1 cellular context compared by ENCODE assay signal in genomic region chr7:140176811-140177702, GRCh38.
TF ChIP-seq lines count a peak whose summit lies in the region.

Gene KDM7A (minus strand): TSS chr7:140176983. CDS start chr7:140176937, 46 bp downstream.

TF ChIP-seq in HepG2, 621 proteins besides CTCF, POLR2A, EP300 and RAD21 (continued from another document and continues in another):
- TF ChIP-seq PRDM15 (CRISPR knock-in tag; IDR thresholded peaks at IDR 0.05) = 0 out of 2 replicates have a peak, but pooled peaks have one; percentile 31
- TF ChIP-seq ZEB1 (IDR thresholded peaks at IDR 0.05; ENCODE audit: insufficient replicate concordance, low read depth) = peak; percentile 57
- peak; percentile 73 for TF ChIP-seq YEATS4 (CRISPR knock-in tag; IDR thresholded peaks at IDR 0.05; ENCODE audit: borderline replicate concordance)
- TF ChIP-seq WIZ (CRISPR knock-in tag; IDR thresholded peaks at IDR 0.05) = no peak
- TF ChIP-seq MBNL3 (CRISPR knock-in tag; conservative IDR thresholded peaks at IDR 0.05) = no peak
- peak; percentile 78; the same call in 1 of the 2 replicates for TF ChIP-seq ZNF232 (CRISPR knock-in tag; IDR thresholded peaks at IDR 0.05; ENCODE audit: borderline replicate concordance)
- 0 out of 2 replicates have a peak, but pooled peaks have one; percentile 79 for TF ChIP-seq SRY (CRISPR knock-in tag; IDR thresholded peaks at IDR 0.05)
- TF ChIP-seq PCBP1 (IDR thresholded peaks at IDR 0.05; ENCODE audit: borderline replicate concordance, low read depth, low read length) = 0 out of 2 replicates have a peak, but pooled peaks have one; percentile 23
- TF ChIP-seq HOXA3 (CRISPR knock-in tag; IDR thresholded peaks at IDR 0.05) = peak; percentile 79
- no peak for TF ChIP-seq CBX2 (IDR thresholded peaks at IDR 0.05; ENCODE audit: low read depth, low read length)
- 0 out of 2 replicates have a peak, but pooled peaks have one; percentile 63 for TF ChIP-seq CBX2 (CRISPR knock-in tag; IDR thresholded peaks at IDR 0.05; ENCODE audit: low read depth)
- 0 out of 2 replicates have a peak, but pooled peaks have one; percentile 49 for TF ChIP-seq GLI4 (CRISPR knock-in tag; IDR thresholded peaks at IDR 0.05; ENCODE audit: borderline replicate concordance)
- peak; percentile 48; the same call in 1 of the 2 replicates for TF ChIP-seq MEIS2 (CRISPR knock-in tag; IDR thresholded peaks at IDR 0.05)
- peak; percentile 59; the same call in 1 of the 2 replicates for TF ChIP-seq ZNF788 (CRISPR knock-in tag; IDR thresholded peaks at IDR 0.05; ENCODE audit: borderline replicate concordance)
- peak; percentile 37; the same call in 1 of the 2 replicates for TF ChIP-seq KDM2A (CRISPR knock-in tag; IDR thresholded peaks at IDR 0.05; ENCODE audit: borderline replicate concordance, low read depth)
- TF ChIP-seq GMEB1 (CRISPR knock-in tag; IDR thresholded peaks at IDR 0.05; ENCODE audit: borderline replicate concordance) = peak; percentile 62
- TF ChIP-seq ATF7 (IDR thresholded peaks at IDR 0.05) = no peak
- TF ChIP-seq ATF7 (CRISPR knock-in tag; IDR thresholded peaks at IDR 0.05) = peak; percentile 71; the same call in 1 of the 2 replicates
- TF ChIP-seq SOX6 (IDR thresholded peaks at IDR 0.05) = no peak
- TF ChIP-seq SOX6 (CRISPR knock-in tag; IDR thresholded peaks at IDR 0.05) = peak; percentile 42
- TF ChIP-seq ZNF383 (CRISPR knock-in tag; IDR thresholded peaks at IDR 0.05; ENCODE audit: borderline replicate concordance) = no peak
- 0 out of 2 replicates have a peak, but pooled peaks have one; percentile 37 for TF ChIP-seq ZNF317 (CRISPR knock-in tag; IDR thresholded peaks at IDR 0.05)
- no peak for TF ChIP-seq PRDM10 (CRISPR knock-in tag; IDR thresholded peaks at IDR 0.05; ENCODE audit: low read depth)
- peak; percentile 53; the same call in 1 of the 2 replicates for TF ChIP-seq ZNF280D (CRISPR knock-in tag; IDR thresholded peaks at IDR 0.05)
- TF ChIP-seq ZNF263 (CRISPR knock-in tag; IDR thresholded peaks at IDR 0.05) = 0 out of 2 replicates have a peak, but pooled peaks have one; percentile 52
- TF ChIP-seq FOXA3 (CRISPR knock-in tag; IDR thresholded peaks at IDR 0.05) = 0 out of 2 replicates have a peak, but pooled peaks have one; percentile 33
- no peak for TF ChIP-seq NR2F6 (IDR thresholded peaks at IDR 0.05)
- 0 out of 2 replicates have a peak, but pooled peaks have one; percentile 2 for TF ChIP-seq NR2F6 (CRISPR knock-in tag; IDR thresholded peaks at IDR 0.05)
- TF ChIP-seq KDM5B (CRISPR knock-in tag; IDR thresholded peaks at IDR 0.05; ENCODE audit: borderline replicate concordance) = peak; percentile 93; the same call in 1 of the 2 replicates
- TF ChIP-seq NRL (CRISPR knock-in tag; IDR thresholded peaks at IDR 0.05; ENCODE audit: borderline replicate concordance) = peak; percentile 79
- TF ChIP-seq FOSL1 (CRISPR knock-in tag; IDR thresholded peaks at IDR 0.05; ENCODE audit: borderline replicate concordance) = peak; percentile 28; the same call in 1 of the 2 replicates
- TF ChIP-seq BCL3 (CRISPR knock-in tag; IDR thresholded peaks at IDR 0.05) = peak; percentile 87; the same call in 1 of the 2 replicates
- TF ChIP-seq SALL2 (CRISPR knock-in tag; IDR thresholded peaks at IDR 0.05) = peak; percentile 76; the same call in 1 of the 2 replicates
- no peak for TF ChIP-seq HNRNPH1 (optimal IDR thresholded peaks at IDR 0.05; ENCODE audit: low read depth, low read length)
- TF ChIP-seq ZNF253 (CRISPR knock-in tag; IDR thresholded peaks at IDR 0.05; ENCODE audit: borderline replicate concordance) = 0 out of 2 replicates have a peak, but pooled peaks have one; percentile 55
- peak; percentile 47; the same call in 1 of the 2 replicates for TF ChIP-seq GZF1 (CRISPR knock-in tag; IDR thresholded peaks at IDR 0.05)
- TF ChIP-seq ZNF691 (CRISPR knock-in tag; IDR thresholded peaks at IDR 0.05; ENCODE audit: borderline replicate concordance, low read depth) = peak; percentile 82
- TF ChIP-seq RXRA (CRISPR knock-in tag; IDR thresholded peaks at IDR 0.05) = peak; percentile 66; the same call in 1 of the 2 replicates
- TF ChIP-seq DRAP1 (CRISPR knock-in tag; IDR thresholded peaks at IDR 0.05) = peak; percentile 31; the same call in 1 of the 2 replicates
- TF ChIP-seq ZNF367 (CRISPR knock-in tag; IDR thresholded peaks at IDR 0.05; ENCODE audit: borderline replicate concordance) = no peak
- peak; percentile 78 for TF ChIP-seq MED1 (CRISPR knock-in tag; IDR thresholded peaks at IDR 0.05)
- TF ChIP-seq MTERF4 (CRISPR knock-in tag; IDR thresholded peaks at IDR 0.05) = peak; percentile 57; the same call in 1 of the 2 replicates
- TF ChIP-seq GATAD2A (CRISPR knock-in tag; IDR thresholded peaks at IDR 0.05) = 0 out of 2 replicates have a peak, but pooled peaks have one; percentile 19
- TF ChIP-seq ZNF329 (CRISPR knock-in tag; IDR thresholded peaks at IDR 0.05; ENCODE audit: low read depth) = peak; percentile 72; the same call in 1 of the 2 replicates
- TF ChIP-seq IKZF5 (CRISPR knock-in tag; IDR thresholded peaks at IDR 0.05) = peak; percentile 66; the same call in 1 of the 2 replicates
- peak; percentile 23; the same call in 1 of the 2 replicates for TF ChIP-seq MEIS1 (CRISPR knock-in tag; IDR thresholded peaks at IDR 0.05; ENCODE audit: borderline replicate concordance)
- TF ChIP-seq ZNF326 (CRISPR knock-in tag; IDR thresholded peaks at IDR 0.05; ENCODE audit: borderline replicate concordance) = no peak
- TF ChIP-seq ZNF747 (CRISPR knock-in tag; IDR thresholded peaks at IDR 0.05; ENCODE audit: borderline replicate concordance) = no peak
